13 cellular contexts compared by ENCODE assay signal in the genomic region with DNA sequence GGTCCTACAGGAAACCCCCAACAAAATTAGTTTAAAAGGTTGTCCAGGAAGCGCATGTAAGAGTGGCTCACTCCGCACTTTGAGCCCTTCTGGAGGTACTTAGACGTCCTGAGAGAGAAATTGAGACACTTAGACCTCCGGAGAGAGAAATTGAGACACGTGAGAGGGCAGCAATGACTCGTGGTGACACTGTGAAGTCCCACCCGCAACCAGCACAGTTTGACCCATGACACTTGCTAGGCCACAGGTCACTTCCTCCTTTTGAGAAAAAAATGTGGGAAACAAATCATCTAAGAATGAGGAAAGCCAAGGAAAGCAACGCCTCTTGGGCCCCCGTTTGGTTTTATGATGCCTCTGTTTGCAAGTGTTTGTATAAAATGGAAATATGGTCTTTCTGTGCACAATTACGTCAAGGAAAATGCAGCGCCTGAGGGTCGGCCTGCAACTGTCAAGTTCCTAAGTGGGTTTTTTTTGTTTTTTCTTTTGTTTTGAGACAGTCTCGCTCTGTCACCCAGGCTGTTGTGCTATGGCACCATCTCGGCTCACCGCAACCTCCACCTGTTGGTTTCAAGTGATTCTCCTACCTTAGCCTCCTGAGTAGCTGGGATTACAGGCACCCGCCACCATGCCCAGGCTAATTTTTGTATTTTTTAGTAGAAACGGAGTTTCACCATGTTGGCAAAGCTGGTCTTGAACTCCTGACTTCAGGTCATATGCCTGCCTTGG. TPM values are rescaled to one million over a fixed set of nuclear protein-coding genes. Genes with fewer than 3 reads are reported as not detected.
DNase-seq lines count a peak whose midpoint lies in the region; ATAC-seq and TF ChIP-seq lines count a peak whose summit lies in the region.
"Had no signal": no experiment of that assay in that cellular context is flagged by ENCODE, and none has a peak within 500 bp of the region (broad histone marks: within the 10 kb centered on the region; RNA-seq: fewer than 3 reads in every experiment).

No MANE protein-coding gene starts in this region.

- no peak for TF ChIP-seq POLR2A in gastrocnemius medialis (IDR thresholded peaks at IDR 0.05)

- peaks cover 7 to 25% (median 23%) of the 10 kb centered on the region in 3 donors for H3K27me3 ChIP-seq in gastrocnemius medialis
- H3K27me3 ChIP-seq: right atrium auricular region had no signal

- H3K36me3 ChIP-seq in gastrocnemius medialis, result no peaks in the 10 kb centered on the region
- H3K36me3 ChIP-seq: right atrium auricular region had no signal

- no peak overlapping the region for H3K27ac Mint-ChIP-seq in stimulated activated naive CD8-positive, alpha-beta T cell treated with anti-CD3 and anti-CD28 coated beads, Interleukin-15, Interleukin-2, amounts not matched to agents 100 ng/mL and 50 ng/mL, for 24 hours
- H3K27ac Mint-ChIP-seq: activated T-helper 1 cell treated with anti-CD3 and anti-CD28 coated beads, Interleukin-12 subunit alpha, Interleukin-12 subunit beta, Interleukin-2, Interleukin-4 antibody, amounts not matched to agents 30 ng/mL and 10 ng/mL and 1 ng/mL, durations not matched to agents 14 hours and 24 hours and 36 hours; HFFc6 had no signal

- in situ Hi-C loops in gastrocnemius medialis (cut with MboI; ENCODE audit: low sequenced_read_pairs in 4 of 4), result no loop called here

- H3K4me1 Mint-ChIP-seq in stimulated activated naive CD8-positive, alpha-beta T cell treated with anti-CD3 and anti-CD28 coated beads, Interleukin-15, Interleukin-2, amounts not matched to agents 100 ng/mL and 50 ng/mL, for 24 hours (ENCODE audit: low read depth), result peaks cover 20% of the 10 kb centered on the region

- H3K27ac ChIP-seq in gastrocnemius medialis, result no peak overlapping the region
- H3K27ac ChIP-seq: KMS-11, right atrium auricular region had no signal

- peaks cover 6% of the 10 kb centered on the region for H3K9me3 Mint-ChIP-seq in stimulated activated naive CD8-positive, alpha-beta T cell treated with anti-CD3 and anti-CD28 coated beads, Interleukin-15, Interleukin-2, amounts not matched to agents 100 ng/mL and 50 ng/mL, for 24 hours
- H3K9me3 Mint-ChIP-seq: activated T-helper 1 cell treated with anti-CD3 and anti-CD28 coated beads, Interleukin-12 subunit alpha, Interleukin-12 subunit beta, Interleukin-2, Interleukin-4 antibody, amounts not matched to agents 30 ng/mL and 10 ng/mL and 1 ng/mL, durations not matched to agents 14 hours and 24 hours and 36 hours; HFFc6 had no signal

- intact Hi-C loops in gastrocnemius medialis (cut with DNase I; ENCODE audit: low total_unique reads), result no loop called here

- H3K27me3 Mint-ChIP-seq in stimulated activated naive CD8-positive, alpha-beta T cell treated with anti-CD3 and anti-CD28 coated beads, Interleukin-15, Interleukin-2, amounts not matched to agents 100 ng/mL and 50 ng/mL, for 24 hours, result peaks cover 4% of the 10 kb centered on the region

- no peaks in the 10 kb centered on the region for H3K4me1 ChIP-seq in gastrocnemius medialis
- H3K4me1 ChIP-seq: right atrium auricular region had no signal

- H3K36me3 Mint-ChIP-seq in stimulated activated naive CD8-positive, alpha-beta T cell treated with anti-CD3 and anti-CD28 coated beads, Interleukin-15, Interleukin-2, amounts not matched to agents 100 ng/mL and 50 ng/mL, for 24 hours (ENCODE audit: low read depth), result no peaks in the 10 kb centered on the region

- H3K4me3 ChIP-seq in iPS-18c (ENCODE audit: insufficient read depth, low read depth, low read length) (0 out of 2 replicates have a peak overlapping the region, but pooled peaks have one; percentile 15), gastrocnemius medialis (no peak overlapping the region)

- no peak for DNase-seq in stimulated activated naive CD8-positive, alpha-beta T cell treated with anti-CD3 and anti-CD28 coated beads, Interleukin-15, Interleukin-2, amounts not matched to agents 100 U/mL and 50 U/mL, for 24 hours
- DNase-seq in gastrocnemius medialis, result no peak
- DNase-seq: activated CD4-positive, alpha-beta T cell treated with anti-CD3 and anti-CD28 coated beads for 1 hour; DMS79 treated with DMSO at 0.1 percent for 48 hours; HFFc6 had no signal

- no peak for ATAC-seq in stimulated activated naive CD8-positive, alpha-beta T cell treated with anti-CD3 and anti-CD28 coated beads, Interleukin-15, Interleukin-2, amounts not matched to agents 100 U/mL and 50 U/mL, for 24 hours
- ATAC-seq in gastrocnemius medialis, result no peak
- ATAC-seq in GM18519 (IDR thresholded peaks at IDR 0.05; ENCODE audit: low FRiP score, unreplicated experiment), result no peak
- no peak for ATAC-seq in HG02759 (IDR thresholded peaks at IDR 0.05; ENCODE audit: unreplicated experiment)
- ATAC-seq: A549 had no signal

- peak overlapping the region; percentile 3 for H3K4me3 Mint-ChIP-seq in stimulated activated naive CD8-positive, alpha-beta T cell treated with anti-CD3 and anti-CD28 coated beads, Interleukin-15, Interleukin-2, amounts not matched to agents 100 ng/mL and 50 ng/mL, for 24 hours
- H3K4me3 Mint-ChIP-seq: HFFc6 had no signal

- no peak for TF ChIP-seq CTCF in gastrocnemius medialis (IDR thresholded peaks at IDR 0.05 in 4 of 5, conservative IDR thresholded peaks at IDR 0.05 in 1 of 5)

- H3K9me3 ChIP-seq in iPS-18c (ENCODE audit: control insufficient read depth, insufficient read depth, low read length), result no peaks in the 10 kb centered on the region
- H3K9me3 ChIP-seq in gastrocnemius medialis, result no peaks in the 10 kb centered on the region
- H3K9me3 ChIP-seq: A549 had no signal

RNA-seq across cellular contexts. Expression of a gene that starts 13.6 kb away (rescaled TPM):
- total RNA-seq in gastrocnemius medialis, result 1 to 10 TPM in 3 of 4 donors, under 1 TPM in 1; 0.71 to 2.2 (median 1.8) TPM

RNA-seq across cellular contexts. Expression of a gene that starts 30.8 kb away (rescaled TPM):
- total RNA-seq in gastrocnemius medialis, result under 1 TPM; 0.07 to 0.61 (median 0.26) TPM

RNA-seq across cellular contexts. Expression of a gene that starts 48.9 kb away (rescaled TPM):
- 1 to 10 TPM in 3 of 4 donors, under 1 TPM in 1; 0.71 to 4.0 (median 3.3) TPM for total RNA-seq in gastrocnemius medialis

RNA-seq across cellular contexts. Expression of a gene that starts 56.3 kb away (rescaled TPM):
- total RNA-seq in gastrocnemius medialis, result 1 to 10 TPM; 2.0 to 8.6 (median 3.4) TPM
